In genomic region chr18:79353238-79353637, GRCh38 we compare ENCODE assay signal across 11 cellular contexts. TPM values are rescaled to one million over a fixed set of nuclear protein-coding genes. Genes with fewer than 3 reads are reported as not detected.
DNase-seq lines count a peak whose midpoint lies in the region; ATAC-seq and TF ChIP-seq lines count a peak whose summit lies in the region.
"Had no signal": no experiment of that assay in that cellular context is flagged by ENCODE, and none has a peak within 500 bp of the region (broad histone marks: within the 10 kb centered on the region; RNA-seq: fewer than 3 reads in every experiment).

No MANE protein-coding gene starts in this region.

- POLR2A ChIA-PET in AG04450 (lab: Yijun Ruan, JAX), result no interaction called here

- DNase-seq in AG04450 (ENCODE audit: low read depth, low spot score), result no peak
- no peak for DNase-seq in HFF-Myc (ENCODE audit: extremely low read depth, low read depth)
- peak; percentile 27 for DNase-seq in brain microvascular endothelial cell
- peak; percentile 80 for DNase-seq in left kidney (ENCODE audit: low read depth, low spot score)
- DNase-seq in stimulated activated naive CD4-positive, alpha-beta T cell treated with Interleukin-2 at 50 U/mL for 16 hours (lab: John Stamatoyannopoulos, UW), result no peak
- DNase-seq: heart right ventricle, MM.1S, naive B cell had no signal

- H3K27ac ChIP-seq in AG04450 (ENCODE audit: low read depth, low read length), result no peak overlapping the region
- H3K27ac ChIP-seq in brain microvascular endothelial cell, result no peak overlapping the region
- H3K27ac ChIP-seq: heart right ventricle had no signal

- no peaks in the 10 kb centered on the region for H3K36me3 ChIP-seq in brain microvascular endothelial cell (replicated peaks)

- TF ChIP-seq CTCF in AG04450 (IDR thresholded peaks at IDR 0.05; ENCODE audit: low read depth, low read length) (peak; percentile 52), HFF-Myc (IDR thresholded peaks at IDR 0.05; ENCODE audit: low read depth, low read length, missing control alignments) (peak; percentile 34), brain microvascular endothelial cell (IDR thresholded peaks at IDR 0.05; ENCODE audit: low read depth, low read length, missing control alignments) (peak; percentile 71)

- H3K27me3 ChIP-seq in AG04450 (ENCODE audit: control insufficient read depth, insufficient read depth, low read length) (no peaks in the 10 kb centered on the region), brain microvascular endothelial cell (replicated peaks) (no peaks in the 10 kb centered on the region)
- H3K27me3 ChIP-seq: heart right ventricle had no signal

- in situ Hi-C loops in brain microvascular endothelial cell (cut with HindIII; ENCODE audit: low pct_ligation_motif_present, low sequenced_read_pairs), result no loop called here

- H3K4me3 ChIP-seq in AG04450 (ENCODE audit: low read depth, low read length), result no peak overlapping the region
- H3K4me3 ChIP-seq in HFF-Myc (replicated peaks; ENCODE audit: low read depth, low read length), result no peak overlapping the region
- H3K4me3 ChIP-seq in brain microvascular endothelial cell (ENCODE audit: low read depth, low read length), result no peak overlapping the region
- H3K4me3 ChIP-seq: heart right ventricle had no signal

- H3K9me3 ChIP-seq in AG04450 (ENCODE audit: control insufficient read depth, insufficient read depth, low read length), result no peaks in the 10 kb centered on the region; the same call in 1 of the 2 replicates
- H3K9me3 ChIP-seq: heart right ventricle had no signal

- no peak for ATAC-seq in activated CD4-positive, CD25-positive, alpha-beta regulatory T cell treated with anti-CD3 and anti-CD28 coated beads, Interleukin-2, amount 50 U/mL, for 24 hours
- no peak for ATAC-seq in GM21529 (IDR thresholded peaks at IDR 0.05; ENCODE audit: unreplicated experiment)
- ATAC-seq in HG02970 (IDR thresholded peaks at IDR 0.05; ENCODE audit: low FRiP score, unreplicated experiment), result no peak

- CTCF ChIA-PET in AG04450 (lab: Charles Lee), result interaction anchor here (0.5 to 1.0 kb wide), 2 partner anchors 8 to 25 kb away, joined by 3 read pairs; no protein-coding TSS in a partner anchor

RNA-seq across cellular contexts. Expression of gene NFATC1, which starts 42.5 kb away (rescaled TPM):
- 0.73 and 1.1 TPM in 2 replicates for polyA plus RNA-seq in AG04450 (2011; rRNA removed)
- polyA minus RNA-seq in AG04450 (2011; rRNA and poly(A)+ RNA removed), result 1.2 and 1.5 TPM in 2 replicates

Comparison
In these comparisons a context has a peak if more than half of its experiments do, and no peak if none do; other contexts are left out.
1. DNase-seq: peak in brain microvascular endothelial cell (single experiment) and left kidney (single experiment); none in AG04450 (single experiment), HFF-Myc (single experiment) and stimulated activated naive CD4-positive, alpha-beta T cell treated with Interleukin-2 at 50 U/mL for 16 hours (single experiment).
2. Peak in every context shown above with its lines, with median percentiles within 50 percentile points of each other: CTCF ChIP-seq.